ENCODE assay signal across 8 cellular contexts in the genomic region with DNA sequence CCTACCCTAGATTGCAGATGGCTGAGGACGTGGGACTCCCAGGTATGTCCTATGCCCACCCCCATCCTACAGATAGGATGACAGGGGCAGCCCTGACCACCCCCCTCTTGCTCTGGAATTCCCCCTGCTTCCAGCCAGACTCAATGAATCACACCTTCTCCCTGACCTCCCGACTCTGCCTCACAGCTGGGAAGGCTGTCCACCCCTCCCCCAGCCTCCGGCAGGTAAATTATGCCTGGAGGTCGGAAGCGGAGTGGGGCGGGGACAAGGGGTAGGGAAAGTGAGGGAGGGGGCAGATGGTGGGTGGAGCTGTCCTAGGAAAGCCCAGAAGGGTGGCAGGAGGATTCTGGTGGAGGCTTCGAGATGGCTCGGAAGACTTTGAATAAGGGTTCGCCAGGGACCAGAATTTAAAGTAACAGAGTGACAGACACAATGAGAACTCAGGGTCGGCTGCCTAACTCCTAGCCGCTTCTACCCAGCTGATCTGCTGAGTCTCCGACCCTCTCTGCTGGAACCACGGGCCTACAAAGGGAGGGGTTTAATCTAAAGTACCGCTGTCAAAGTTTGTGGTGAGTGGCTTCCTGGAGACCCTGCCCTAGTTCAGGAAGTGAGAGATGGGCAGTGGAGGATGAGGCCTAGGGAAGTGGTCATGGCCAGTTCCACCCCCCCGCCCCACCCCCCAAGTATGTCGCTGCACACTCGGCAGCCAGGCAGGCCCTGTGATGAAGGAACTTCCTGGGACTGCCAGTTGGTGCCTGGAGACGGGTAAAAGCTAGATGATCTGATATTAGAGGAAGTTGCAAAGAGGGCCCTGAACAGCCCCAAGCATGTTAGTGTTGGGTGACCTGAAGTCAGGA. TPM values are rescaled to one million over a fixed set of nuclear protein-coding genes. Genes with fewer than 3 reads are reported as not detected.
DNase-seq lines count a peak whose midpoint lies in the region; ATAC-seq, FAIRE-seq and TF ChIP-seq lines count a peak whose summit lies in the region.

No MANE protein-coding gene starts in this region.

- H3K27ac Mint-ChIP-seq in dendritic cell treated with granulocyte-macrophage colony-stimulating factor and Interleukin-4, amounts not matched to agents 40 ng/mL and 50 ng/mL, for 4 days = peak overlapping the region; percentile 93

- H3K36me3 Mint-ChIP-seq in dendritic cell treated with granulocyte-macrophage colony-stimulating factor and Interleukin-4, amounts not matched to agents 40 ng/mL and 50 ng/mL, for 4 days (ENCODE audit: low read depth) = peaks cover 8% of the 10 kb centered on the region

- peak overlapping the region; percentile 64 for H3K9ac ChIP-seq in mesendoderm (ENCODE audit: low read length)

- peak; percentile 94 for DNase-seq in GF-D8 (lab: John Stamatoyannopoulos, UW)
- DNase-seq in RCC 7860 (ENCODE audit: low spot score) = peak; percentile 73
- peak; percentile 98 for DNase-seq in mesendoderm
- DNase-seq in OCI-LY7 (ENCODE audit: low spot score) = no peak
- DNase-seq in GOT3 (lab: John Stamatoyannopoulos, UW) = no peak

- intact Hi-C loops in dendritic cell treated with granulocyte-macrophage colony-stimulating factor and Interleukin-4, amounts not matched to agents 40 ng/mL and 50 ng/mL, for 4 days (cut with micrococcal nuclease) = loop anchor here (5.0 kb wide), 1 partner anchor 36 kb away; no protein-coding TSS in a partner anchor
- intact Hi-C loops in OCI-LY7 (cut with micrococcal nuclease; ENCODE audit: unreplicated experiment) = no loop called here

- no peak overlapping the region for H3K4me3 ChIP-seq in mesendoderm (ENCODE audit: low read length)
- no peak overlapping the region for H3K4me3 ChIP-seq in OCI-LY7 (ENCODE audit: low read depth, low read length, poor library complexity, severe bottlenecking)

- H3K9me2 ChIP-seq in OCI-LY7 (ENCODE audit: insufficient read depth, low read length) = no peaks in the 10 kb centered on the region

- peaks cover 6% of the 10 kb centered on the region for H3K9me3 ChIP-seq in OCI-LY7 (ENCODE audit: low read length)

- H3K4me2 ChIP-seq in mesendoderm (ENCODE audit: low read length) (peak overlapping the region; percentile 68), OCI-LY7 (ENCODE audit: low read length) (no peak overlapping the region)

- peak overlapping the region; percentile 70 for H3K27ac ChIP-seq in mesendoderm (ENCODE audit: low read depth, low read length)
- H3K27ac ChIP-seq in OCI-LY7 (ENCODE audit: low read depth, low read length, poor library complexity, severe bottlenecking) = no peak overlapping the region

- peak overlapping the region; percentile 79 for H3K56ac ChIP-seq in mesendoderm (ENCODE audit: low read length)

- WGBS in mesendoderm (ENCODE audit: extremely low coverage, insufficient coverage, low lambda C conversion rate) = no CpG with 5 or more reads among the region's 18 CpGs

- H3K36me3 ChIP-seq in mesendoderm (ENCODE audit: control insufficient read depth, insufficient read depth, low read length) (no peaks in the 10 kb centered on the region), OCI-LY7 (ENCODE audit: insufficient read depth, low read length) (no peaks in the 10 kb centered on the region)

- peak overlapping the region; percentile 69 for H3K18ac ChIP-seq in mesendoderm (ENCODE audit: low read length)

- ATAC-seq in HG03469 (IDR thresholded peaks at IDR 0.05; ENCODE audit: unreplicated experiment) (no peak), HG03439 (IDR thresholded peaks at IDR 0.05; ENCODE audit: unreplicated experiment) (no peak)

- no peak overlapping the region for H3K4ac ChIP-seq in mesendoderm (ENCODE audit: low read depth, low read length)

- peaks cover 75% of the 10 kb centered on the region for H3K4me1 Mint-ChIP-seq in dendritic cell treated with granulocyte-macrophage colony-stimulating factor and Interleukin-4, amounts not matched to agents 40 ng/mL and 50 ng/mL, for 4 days (ENCODE audit: low read depth)

- no peak overlapping the region for H2BK15ac ChIP-seq in mesendoderm (replicated peaks; ENCODE audit: low read depth)

- no TSS peak for BruUV-seq in OCI-LY7 (replicated peaks; lab: Mats Ljungman, UMichigan)

- POLR2A ChIA-PET in OCI-LY7 (lab: Charles Lee) = no interaction called here

- H4K5ac ChIP-seq in mesendoderm (ENCODE audit: low read length) = no peak overlapping the region

- peak overlapping the region; percentile 67 for H3K4me3 Mint-ChIP-seq in dendritic cell treated with granulocyte-macrophage colony-stimulating factor and Interleukin-4, amounts not matched to agents 40 ng/mL and 50 ng/mL, for 4 days

- CTCF ChIA-PET in OCI-LY7 (lab: Charles Lee; ENCODE audit: unreplicated experiment) = interaction anchor here (0.6 kb wide), 1 partner anchor 978 kb away, joined by 3 read pairs; no protein-coding TSS in a partner anchor

- no peaks in the 10 kb centered on the region for H3K27me3 ChIP-seq in mesendoderm (ENCODE audit: insufficient read depth, low read length, poor library complexity)

- H3K79me1 ChIP-seq in mesendoderm (ENCODE audit: low read length) = peaks cover 13% of the 10 kb centered on the region

- no peak for FAIRE-seq in RCC 7860 (lab: Jason Lieb, UNC)

- peaks cover 31% of the 10 kb centered on the region for H3K4me1 ChIP-seq in mesendoderm (ENCODE audit: control insufficient read depth, low read depth, low read length)
- H3K4me1 ChIP-seq in OCI-LY7 (ENCODE audit: insufficient read depth, low read length, poor library complexity, severe bottlenecking) = no peaks in the 10 kb centered on the region

- H4K20me1 ChIP-seq in OCI-LY7 (ENCODE audit: insufficient read depth, low read length) = no peaks in the 10 kb centered on the region

- peaks cover 6% of the 10 kb centered on the region for H3K27me3 Mint-ChIP-seq in dendritic cell treated with granulocyte-macrophage colony-stimulating factor and Interleukin-4, amounts not matched to agents 40 ng/mL and 50 ng/mL, for 4 days

- TF ChIP-seq CTCF in OCI-LY7 (conservative IDR thresholded peaks at IDR 0.05; ENCODE audit: low read length) = no peak

- no peaks in the 10 kb centered on the region for H3K9me3 Mint-ChIP-seq in dendritic cell treated with granulocyte-macrophage colony-stimulating factor and Interleukin-4, amounts not matched to agents 40 ng/mL and 50 ng/mL, for 4 days

- no peak overlapping the region for H2AFZ ChIP-seq in OCI-LY7 (ENCODE audit: low read length)

- no peak overlapping the region for H3K23ac ChIP-seq in mesendoderm (ENCODE audit: low read length)

- no peak overlapping the region for H4K8ac ChIP-seq in mesendoderm (ENCODE audit: low read depth, low read length)

- H2BK120ac ChIP-seq in mesendoderm (ENCODE audit: low read depth, low read length) = no peak overlapping the region

- H2BK5ac ChIP-seq in mesendoderm (ENCODE audit: low read length) = peak overlapping the region; percentile 17

- peak overlapping the region; percentile 87 for H2AK5ac ChIP-seq in mesendoderm (ENCODE audit: low read length)

- H3K79me2 ChIP-seq in mesendoderm (ENCODE audit: control insufficient read depth, insufficient read depth, low read length) = peaks cover 39% of the 10 kb centered on the region
- H3K79me2 ChIP-seq in OCI-LY7 (ENCODE audit: insufficient read depth, low read depth, low read length) = no peaks in the 10 kb centered on the region

RNA-seq across cellular contexts. Expression of a gene that starts 4.2 kb away (rescaled TPM):
- 20.7 TPM for polyA plus RNA-seq in mesendoderm (2013, experiment 1 of 2)
- polyA plus RNA-seq in mesendoderm (2013, experiment 2 of 2) = 21.8 TPM
- total RNA-seq in OCI-LY7 (2014; rRNA removed; shearing (Covaris generic)) = not detected in 2 replicates
- total RNA-seq in OCI-LY7 (2022) = not detected in 2 replicates

Comparison
In these comparisons a context has a peak if more than half of its experiments do, and no peak if none do; other contexts are left out.
1. DNase-seq: peak in GF-D8 (single experiment), RCC 7860 (single experiment) and mesendoderm (single experiment); none in OCI-LY7 (single experiment) and GOT3 (single experiment).